15 cellular contexts compared by ENCODE assay signal in genomic region chr15:22919171-22919570, GRCh38.
"Had no signal": no experiment of that assay in that cellular context is flagged by ENCODE, and none has a peak within 500 bp of the region (broad histone marks: within the 10 kb centered on the region; RNA-seq: fewer than 3 reads in every experiment).

No MANE protein-coding gene starts in this region.

- H3K27me3 ChIP-seq: esophagus squamous epithelium, foreskin keratinocyte, heart left ventricle, neutrophil, spleen, tibial nerve, upper lobe of right lung had no signal

- H3K4me1 ChIP-seq: foreskin keratinocyte, heart left ventricle, spleen, tibial nerve, upper lobe of right lung had no signal

- H3K4me3 ChIP-seq: esophagus squamous epithelium, heart left ventricle, spleen, tibial nerve, upper lobe of right lung had no signal

- ATAC-seq: foreskin keratinocyte; heart left ventricle; sciatic nerve; stimulated activated memory B cell treated with anti-CD40 and anti-IgM and Interleukin-4, amounts not matched to agents 10 μg/mL and 1 μg/mL and 100 μg/mL, for 72 hours; upper lobe of right lung had no signal

- DNase-seq: cortex of kidney; effector memory CD4-positive, alpha-beta T cell; esophagus squamous epithelium; foreskin keratinocyte; heart left ventricle; hippocampal formation; stimulated activated CD4-positive, alpha-beta T cell treated with anti-CD3 and anti-CD28 coated beads, Interleukin-15, amount 100 ng/mL, for 24 hours; stimulated activated CD4-positive, alpha-beta T cell treated with anti-CD3 and anti-CD28 coated beads, Interleukin-1b, Interleukin-23, amount 100 ng/mL, for 48 hours; stimulated activated CD4-positive, alpha-beta T cell treated with anti-CD3 and anti-CD28 coated beads, Interleukin-4, amount 100 ng/mL, for 24 hours; upper lobe of right lung had no signal

- H3K36me3 ChIP-seq: neutrophil had no signal

- H3K27ac ChIP-seq: esophagus squamous epithelium, foreskin keratinocyte, heart left ventricle, neutrophil, spleen, tibial nerve, upper lobe of right lung had no signal

- H3K9me3 ChIP-seq: esophagus squamous epithelium, heart left ventricle, neutrophil, spleen, tibial nerve, upper lobe of right lung had no signal
